In the genomic region with DNA sequence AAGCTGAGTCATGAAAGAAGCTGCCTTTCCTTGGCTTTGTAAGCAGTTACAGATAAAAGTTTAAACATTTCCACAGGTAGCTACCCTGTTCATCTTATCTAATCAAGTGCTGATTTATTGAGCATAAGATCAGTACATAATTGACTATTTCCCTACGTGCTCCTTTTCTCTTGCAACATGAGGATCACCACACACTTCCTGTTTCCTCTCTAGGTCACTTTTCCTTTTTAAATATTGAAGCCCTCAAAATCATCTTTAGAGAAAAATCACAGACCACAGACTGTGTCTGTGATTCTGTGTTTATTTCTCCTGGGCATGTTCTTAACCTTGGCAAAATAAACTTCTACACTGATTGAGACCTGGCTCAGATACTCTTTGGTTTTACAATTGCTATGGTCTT, we compare ENCODE assay signal across 30 cellular contexts.
"Had no signal": no experiment of that assay in that cellular context is flagged by ENCODE, and none has a peak within 500 bp of the region (broad histone marks: within the 10 kb centered on the region; RNA-seq: fewer than 3 reads in every experiment).

No MANE protein-coding gene starts in this region.

- H3K27me3 ChIP-seq: ascending aorta, cardiac muscle cell had no signal

- ATAC-seq: activated CD4-positive, alpha-beta T cell treated with anti-CD3 and anti-CD28 coated beads for 36 hours; activated CD4-positive, CD25-positive, alpha-beta regulatory T cell treated with anti-CD3 and anti-CD28 coated beads, Interleukin-2, amount 50 U/mL, for 24 hours; activated CD8-positive, alpha-beta memory T cell treated with anti-CD3 and anti-CD28 coated beads, Interleukin-2, amount 10 ng/mL, durations not matched to agents 7 days and 5 days; activated CD8-positive, alpha-beta T cell treated with anti-CD3 and anti-CD28 coated beads, Interleukin-2, amount 10 ng/mL, durations not matched to agents 7 days and 5 days; activated naive CD8-positive, alpha-beta T cell treated with anti-CD3 and anti-CD28 coated beads, Interleukin-2, amount 50 U/mL, for 24 hours; WTC11 had no signal

- H3K4me3 ChIP-seq: ascending aorta, cardiac muscle cell had no signal

- DNase-seq: activated CD4-positive, alpha-beta memory T cell treated with anti-CD3 and anti-CD28 coated beads, Interleukin-2, amount 10 ng/mL, durations not matched to agents 7 days and 5 days; activated CD4-positive, alpha-beta T cell treated with anti-CD3 and anti-CD28 coated beads for 1 hour; activated CD4-positive, alpha-beta T cell treated with anti-CD3 and anti-CD28 coated beads for 36 hours; activated CD4-positive, alpha-beta T cell treated with anti-CD3 and anti-CD28 coated beads for 48 hours; activated CD4-positive, alpha-beta T cell treated with anti-CD3 and anti-CD28 coated beads, Interleukin-2, amount 10 ng/mL, durations not matched to agents 7 days and 5 days; activated CD4-positive, alpha-beta T cell treated with anti-CD3 and anti-CD28 coated beads, Interleukin-2, amount 50 U/mL, for 48 hours; activated CD4-positive, CD25-positive, alpha-beta regulatory T cell; activated CD8-positive, alpha-beta memory T cell treated with anti-CD3 and anti-CD28 coated beads for 24 hours; activated CD8-positive, alpha-beta memory T cell treated with anti-CD3 and anti-CD28 coated beads, Interleukin-2, amount 10 ng/mL, durations not matched to agents 7 days and 5 days; activated CD8-positive, alpha-beta memory T cell treated with anti-CD3 and anti-CD28 coated beads, Interleukin-2, amount 50 U/mL, for 48 hours; activated CD8-positive, alpha-beta T cell treated with anti-CD3 and anti-CD28 coated beads, Interleukin-2, amount 10 ng/mL, durations not matched to agents 7 days and 5 days; activated effector memory CD4-positive, alpha-beta T cell treated with Interleukin-2 at 50 U/mL for 16 hours; activated gamma-delta T cell; activated naive CD4-positive, alpha-beta T cell treated with anti-CD3 and anti-CD28 coated beads, Interleukin-2, amount 10 ng/mL, durations not matched to agents 7 days and 5 days; activated naive CD4-positive, alpha-beta T cell treated with Interleukin-2 at 50 U/mL for 16 hours; activated naive CD8-positive, alpha-beta T cell treated with anti-CD3 and anti-CD28 coated beads, Interleukin-2, amount 10 ng/mL, durations not matched to agents 7 days and 5 days; activated naive CD8-positive, alpha-beta T cell treated with anti-CD3 and anti-CD28 coated beads, Interleukin-2, amount 50 U/mL, for 24 hours; activated T-cell treated with anti-CD3 and anti-CD28 coated beads, Interleukin-2, amount 50 U/mL, for 24 hours; activated T-cell treated with anti-CD3 and anti-CD28 coated beads, Interleukin-2, amount 50 U/mL, for 48 hours; amygdala; anterior cingulate cortex; caudate nucleus; cerebellar nuclear complex; T-helper 2 cell; T-helper 9 cell; WERI-Rb-1 had no signal

- H3K27ac ChIP-seq: ascending aorta, cardiac muscle cell, WERI-Rb-1 had no signal

- H3K4me1 ChIP-seq: ascending aorta had no signal

- H3K36me3 ChIP-seq: ascending aorta, cardiac muscle cell, WERI-Rb-1 had no signal
